Comparison of ENCODE assay signal across 1 cellular context in genomic region chr12:69359531-69360347, GRCh38.
TF ChIP-seq lines count a peak whose summit lies in the region.

YEATS4 (plus strand) TSS chr12:69359743; CDS start chr12:69359973, 230 bp downstream.

TF ChIP-seq in GM12878, 131 proteins besides CTCF, POLR2A, EP300 and RAD21 (continued from another document and continues in another):
- 0 out of 2 replicates have a peak, but pooled peaks have one; percentile 33 for TF ChIP-seq EED (IDR thresholded peaks at IDR 0.05; ENCODE audit: low read depth)
- TF ChIP-seq NR2F1 (conservative IDR thresholded peaks at IDR 0.05): peak; percentile 98
- peak; percentile 97 for TF ChIP-seq NKRF (conservative IDR thresholded peaks at IDR 0.05)
- peak; percentile 58; the same call in 1 of the 2 replicates for TF ChIP-seq CHD2 (IDR thresholded peaks at IDR 0.05; ENCODE audit: borderline replicate concordance, low read depth, low read length)
- TF ChIP-seq, protein P1, sequence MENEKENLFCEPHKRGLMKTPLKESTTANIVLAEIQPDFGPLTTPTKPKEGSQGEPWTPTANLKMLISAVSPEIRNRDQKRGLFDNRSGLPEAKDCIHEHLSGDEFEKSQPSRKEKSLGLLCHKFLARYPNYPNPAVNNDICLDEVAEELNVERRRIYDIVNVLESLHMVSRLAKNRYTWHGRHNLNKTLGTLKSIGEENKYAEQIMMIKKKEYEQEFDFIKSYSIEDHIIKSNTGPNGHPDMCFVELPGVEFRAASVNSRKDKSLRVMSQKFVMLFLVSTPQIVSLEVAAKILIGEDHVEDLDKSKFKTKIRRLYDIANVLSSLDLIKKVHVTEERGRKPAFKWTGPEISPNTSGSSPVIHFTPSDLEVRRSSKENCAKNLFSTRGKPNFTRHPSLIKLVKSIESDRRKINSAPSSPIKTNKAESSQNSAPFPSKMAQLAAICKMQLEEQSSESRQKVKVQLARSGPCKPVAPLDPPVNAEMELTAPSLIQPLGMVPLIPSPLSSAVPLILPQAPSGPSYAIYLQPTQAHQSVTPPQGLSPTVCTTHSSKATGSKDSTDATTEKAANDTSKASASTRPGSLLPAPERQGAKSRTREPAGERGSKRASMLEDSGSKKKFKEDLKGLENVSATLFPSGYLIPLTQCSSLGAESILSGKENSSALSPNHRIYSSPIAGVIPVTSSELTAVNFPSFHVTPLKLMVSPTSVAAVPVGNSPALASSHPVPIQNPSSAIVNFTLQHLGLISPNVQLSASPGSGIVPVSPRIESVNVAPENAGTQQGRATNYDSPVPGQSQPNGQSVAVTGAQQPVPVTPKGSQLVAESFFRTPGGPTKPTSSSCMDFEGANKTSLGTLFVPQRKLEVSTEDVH (IDR thresholded peaks at IDR 0.05; ENCODE audit: low read depth, partially characterized antibody): peak; percentile 93
- no peak for TF ChIP-seq ZZZ3 (IDR thresholded peaks at IDR 0.05; ENCODE audit: control insufficient read depth, insufficient read length, low read depth)
- TF ChIP-seq PKNOX1 (IDR thresholded peaks at IDR 0.05): peak; percentile 88
- TF ChIP-seq ZNF24 (IDR thresholded peaks at IDR 0.05): no peak
- peak; percentile 99 for TF ChIP-seq RB1 (IDR thresholded peaks at IDR 0.05; ENCODE audit: borderline replicate concordance)
- TF ChIP-seq IKZF1 (conservative IDR thresholded peaks at IDR 0.05): peak; percentile 99
- TF ChIP-seq POLR2AphosphoS2 (IDR thresholded peaks at IDR 0.05; ENCODE audit: low read depth, low read length): 0 out of 2 replicates have a peak, but pooled peaks have one; percentile 34
- peak; percentile 98 for TF ChIP-seq NRF1 (conservative IDR thresholded peaks at IDR 0.05; ENCODE audit: low read depth, low read length)
- TF ChIP-seq MXI1 (IDR thresholded peaks at IDR 0.05; ENCODE audit: low read depth, low read length): peak; percentile 95
- TF ChIP-seq, protein P2, sequence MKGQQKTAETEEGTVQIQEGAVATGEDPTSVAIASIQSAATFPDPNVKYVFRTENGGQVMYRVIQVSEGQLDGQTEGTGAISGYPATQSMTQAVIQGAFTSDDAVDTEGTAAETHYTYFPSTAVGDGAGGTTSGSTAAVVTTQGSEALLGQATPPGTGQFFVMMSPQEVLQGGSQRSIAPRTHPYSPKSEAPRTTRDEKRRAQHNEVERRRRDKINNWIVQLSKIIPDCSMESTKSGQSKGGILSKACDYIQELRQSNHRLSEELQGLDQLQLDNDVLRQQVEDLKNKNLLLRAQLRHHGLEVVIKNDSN (IDR thresholded peaks at IDR 0.05; ENCODE audit: borderline replicate concordance, extremely low read length, insufficient read depth, low read depth, low read length): no peak
- TF ChIP-seq STAT1 (conservative IDR thresholded peaks at IDR 0.05): no peak
- TF ChIP-seq IKZF2 (IDR thresholded peaks at IDR 0.05): no peak
- no peak for TF ChIP-seq HDAC2 (IDR thresholded peaks at IDR 0.05)
- peak; percentile 91 for TF ChIP-seq CREB1 (IDR thresholded peaks at IDR 0.05; ENCODE audit: low read depth)
- TF ChIP-seq WRNIP1 (IDR thresholded peaks at IDR 0.05; ENCODE audit: borderline replicate concordance, low read depth, low read length): no peak
- 0 out of 2 replicates have a peak, but pooled peaks have one; percentile 50 for TF ChIP-seq RFX5 (IDR thresholded peaks at IDR 0.05; ENCODE audit: low read depth, low read length)
- TF ChIP-seq EGR1 (IDR thresholded peaks at IDR 0.05; ENCODE audit: borderline replicate concordance in 1 of 2, low read depth in 2 of 2, low read length in 2 of 2): peak in 1 of 2 experiments; percentile 53; a peak in 1 of 3 replicates
- TF ChIP-seq MYB (IDR thresholded peaks at IDR 0.05; ENCODE audit: borderline replicate concordance, low read depth, low read length): no peak
- TF ChIP-seq PAX8 (IDR thresholded peaks at IDR 0.05): no peak
- peak; percentile 92 for TF ChIP-seq E2F4 (IDR thresholded peaks at IDR 0.05; ENCODE audit: low read depth, low read length)
- peak; percentile 30 for TF ChIP-seq MYC (IDR thresholded peaks at IDR 0.05; ENCODE audit: insufficient read depth, insufficient read length, insufficient replicate concordance, low read length, severe bottlenecking)
- TF ChIP-seq RUNX3 (IDR thresholded peaks at IDR 0.05; ENCODE audit: low read length): peak; percentile 55
- TF ChIP-seq MTA2 (IDR thresholded peaks at IDR 0.05; ENCODE audit: low read depth): no peak
- TF ChIP-seq ZNF384 (IDR thresholded peaks at IDR 0.05; ENCODE audit: borderline replicate concordance, low read depth, low read length): peak; percentile 66; the same call in 1 of the 2 replicates
- 0 out of 2 replicates have a peak, but pooled peaks have one; percentile 9 for TF ChIP-seq BCL11A (IDR thresholded peaks at IDR 0.05; ENCODE audit: low read depth, low read length)
- no peak for TF ChIP-seq ZNF274 (IDR thresholded peaks at IDR 0.05; ENCODE audit: insufficient read depth, insufficient read length)
- TF ChIP-seq BHLHE40 (IDR thresholded peaks at IDR 0.05; ENCODE audit: borderline replicate concordance in 1 of 2, low read depth in 2 of 2, low read length in 1 of 2): peak in 1 of 2 experiments; percentile 47; a peak in 2 of 4 replicates
- TF ChIP-seq SMAD1 (IDR thresholded peaks at IDR 0.05; ENCODE audit: low read depth, partially characterized antibody): no peak
- no peak for TF ChIP-seq SUPT20H (IDR thresholded peaks at IDR 0.05; ENCODE audit: borderline replicate concordance, control insufficient read depth, low read depth, low read length)
- TF ChIP-seq, protein P3, sequence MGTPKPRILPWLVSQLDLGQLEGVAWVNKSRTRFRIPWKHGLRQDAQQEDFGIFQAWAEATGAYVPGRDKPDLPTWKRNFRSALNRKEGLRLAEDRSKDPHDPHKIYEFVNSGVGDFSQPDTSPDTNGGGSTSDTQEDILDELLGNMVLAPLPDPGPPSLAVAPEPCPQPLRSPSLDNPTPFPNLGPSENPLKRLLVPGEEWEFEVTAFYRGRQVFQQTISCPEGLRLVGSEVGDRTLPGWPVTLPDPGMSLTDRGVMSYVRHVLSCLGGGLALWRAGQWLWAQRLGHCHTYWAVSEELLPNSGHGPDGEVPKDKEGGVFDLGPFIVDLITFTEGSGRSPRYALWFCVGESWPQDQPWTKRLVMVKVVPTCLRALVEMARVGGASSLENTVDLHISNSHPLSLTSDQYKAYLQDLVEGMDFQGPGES (IDR thresholded peaks at IDR 0.05): no peak
- TF ChIP-seq, protein P4, sequence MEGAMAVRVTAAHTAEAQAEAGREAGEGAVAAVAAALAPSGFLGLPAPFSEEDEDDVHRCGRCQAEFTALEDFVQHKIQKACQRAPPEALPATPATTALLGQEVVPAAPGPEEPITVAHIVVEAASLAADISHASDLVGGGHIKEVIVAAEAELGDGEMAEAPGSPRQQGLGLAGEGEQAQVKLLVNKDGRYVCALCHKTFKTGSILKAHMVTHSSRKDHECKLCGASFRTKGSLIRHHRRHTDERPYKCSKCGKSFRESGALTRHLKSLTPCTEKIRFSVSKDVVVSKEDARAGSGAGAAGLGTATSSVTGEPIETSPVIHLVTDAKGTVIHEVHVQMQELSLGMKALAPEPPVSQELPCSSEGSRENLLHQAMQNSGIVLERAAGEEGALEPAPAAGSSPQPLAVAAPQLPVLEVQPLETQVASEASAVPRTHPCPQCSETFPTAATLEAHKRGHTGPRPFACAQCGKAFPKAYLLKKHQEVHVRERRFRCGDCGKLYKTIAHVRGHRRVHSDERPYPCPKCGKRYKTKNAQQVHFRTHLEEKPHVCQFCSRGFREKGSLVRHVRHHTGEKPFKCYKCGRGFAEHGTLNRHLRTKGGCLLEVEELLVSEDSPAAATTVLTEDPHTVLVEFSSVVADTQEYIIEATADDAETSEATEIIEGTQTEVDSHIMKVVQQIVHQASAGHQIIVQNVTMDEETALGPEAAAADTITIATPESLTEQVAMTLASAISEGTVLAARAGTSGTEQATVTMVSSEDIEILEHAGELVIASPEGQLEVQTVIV (IDR thresholded peaks at IDR 0.05; ENCODE audit: borderline replicate concordance, partially characterized antibody): peak; percentile 88
- TF ChIP-seq NFIC (IDR thresholded peaks at IDR 0.05; ENCODE audit: low read depth, low read length): no peak; the same call in 1 of the 2 replicates
- no peak for TF ChIP-seq FOXM1 (IDR thresholded peaks at IDR 0.05; ENCODE audit: low read depth, low read length)
- no peak for TF ChIP-seq ZNF217 (IDR thresholded peaks at IDR 0.05)
- no peak for TF ChIP-seq IRF4 (IDR thresholded peaks at IDR 0.05; ENCODE audit: low read depth, low read length)
- TF ChIP-seq RBBP5 (conservative IDR thresholded peaks at IDR 0.05): 0 out of 2 replicates have a peak, but pooled peaks have one; percentile 76
- TF ChIP-seq, protein P5, sequence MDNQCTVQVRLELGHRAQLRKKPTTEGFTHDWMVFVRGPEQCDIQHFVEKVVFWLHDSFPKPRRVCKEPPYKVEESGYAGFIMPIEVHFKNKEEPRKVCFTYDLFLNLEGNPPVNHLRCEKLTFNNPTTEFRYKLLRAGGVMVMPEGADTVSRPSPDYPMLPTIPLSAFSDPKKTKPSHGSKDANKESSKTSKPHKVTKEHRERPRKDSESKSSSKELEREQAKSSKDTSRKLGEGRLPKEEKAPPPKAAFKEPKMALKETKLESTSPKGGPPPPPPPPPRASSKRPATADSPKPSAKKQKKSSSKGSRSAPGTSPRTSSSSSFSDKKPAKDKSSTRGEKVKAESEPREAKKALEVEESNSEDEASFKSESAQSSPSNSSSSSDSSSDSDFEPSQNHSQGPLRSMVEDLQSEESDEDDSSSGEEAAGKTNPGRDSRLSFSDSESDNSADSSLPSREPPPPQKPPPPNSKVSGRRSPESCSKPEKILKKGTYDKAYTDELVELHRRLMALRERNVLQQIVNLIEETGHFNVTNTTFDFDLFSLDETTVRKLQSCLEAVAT (IDR thresholded peaks at IDR 0.05): no peak
- no peak for TF ChIP-seq NR2C2 (IDR thresholded peaks at IDR 0.05; ENCODE audit: borderline replicate concordance, control insufficient read depth, insufficient read length, low read depth)
- no peak; the same call in none of the 2 replicates for TF ChIP-seq GATAD2B (conservative IDR thresholded peaks at IDR 0.05; ENCODE audit: low read depth)
- no peak for TF ChIP-seq YBX1 (IDR thresholded peaks at IDR 0.05)
- peak; percentile 81 for TF ChIP-seq CREM (IDR thresholded peaks at IDR 0.05; ENCODE audit: low read depth)
- TF ChIP-seq, protein P6, sequence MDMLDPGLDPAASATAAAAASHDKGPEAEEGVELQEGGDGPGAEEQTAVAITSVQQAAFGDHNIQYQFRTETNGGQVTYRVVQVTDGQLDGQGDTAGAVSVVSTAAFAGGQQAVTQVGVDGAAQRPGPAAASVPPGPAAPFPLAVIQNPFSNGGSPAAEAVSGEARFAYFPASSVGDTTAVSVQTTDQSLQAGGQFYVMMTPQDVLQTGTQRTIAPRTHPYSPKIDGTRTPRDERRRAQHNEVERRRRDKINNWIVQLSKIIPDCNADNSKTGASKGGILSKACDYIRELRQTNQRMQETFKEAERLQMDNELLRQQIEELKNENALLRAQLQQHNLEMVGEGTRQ (IDR thresholded peaks at IDR 0.05; ENCODE audit: borderline replicate concordance, low read depth, low read length): no peak
- TF ChIP-seq BACH1 (IDR thresholded peaks at IDR 0.05; ENCODE audit: borderline replicate concordance): peak; percentile 73; the same call in 1 of the 2 replicates
- TF ChIP-seq ZBTB33 (IDR thresholded peaks at IDR 0.05): no peak
- TF ChIP-seq RAD51 (IDR thresholded peaks at IDR 0.05): no peak
- peak; percentile 44; the same call in 2 of the 3 replicates for TF ChIP-seq POU2F2 (IDR thresholded peaks at IDR 0.05; ENCODE audit: borderline replicate concordance, low read depth, low read length)
- no peak for TF ChIP-seq CEBPB (IDR thresholded peaks at IDR 0.05; ENCODE audit: borderline replicate concordance in 1 of 2, low read depth in 2 of 2, low read length in 2 of 2)
- TF ChIP-seq TBL1XR1 (IDR thresholded peaks at IDR 0.05; ENCODE audit: low read depth, low read length): peak; percentile 38; the same call in 1 of the 2 replicates
- 0 out of 2 replicates have a peak, but pooled peaks have one; percentile 6 for TF ChIP-seq MEF2A (IDR thresholded peaks at IDR 0.05; ENCODE audit: insufficient read depth, low read depth, low read length)
